27 cellular contexts compared by ENCODE assay signal in the genomic region with DNA sequence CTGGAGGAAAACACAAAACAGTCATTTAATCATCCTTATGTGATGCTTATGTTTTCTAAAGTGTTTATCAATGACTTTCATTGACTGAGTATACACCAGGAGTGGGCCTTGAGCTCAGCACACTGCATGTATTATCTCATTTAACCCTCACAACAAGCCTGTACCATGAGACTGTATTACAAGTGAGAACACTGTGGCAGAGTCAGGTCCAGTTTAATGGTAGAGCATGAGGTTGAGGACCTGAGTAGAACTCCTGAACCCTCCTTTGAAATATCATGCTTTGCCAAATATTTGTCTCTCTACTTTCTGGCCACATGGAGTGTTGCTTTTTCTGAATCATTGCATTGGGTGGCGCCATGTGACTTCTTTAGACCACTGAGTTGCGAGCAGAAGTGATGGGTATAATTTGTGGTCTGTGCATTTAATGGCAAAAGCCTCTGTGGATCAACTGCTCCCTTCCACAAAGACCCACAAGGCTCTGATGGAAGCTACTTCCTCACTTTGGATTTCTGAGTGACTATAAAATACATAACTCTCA.
DNase-seq lines count a peak whose midpoint lies in the region; ATAC-seq, FAIRE-seq and TF ChIP-seq lines count a peak whose summit lies in the region.
"Had no signal": no experiment of that assay in that cellular context is flagged by ENCODE, and none has a peak within 500 bp of the region (broad histone marks: within the 10 kb centered on the region; RNA-seq: fewer than 3 reads in every experiment).

No MANE protein-coding gene starts in this region.

- POLR2A ChIA-PET in naive thymus-derived CD4-positive, alpha-beta T cell (lab: Charles Lee): no interaction called here

- no peaks in the 10 kb centered on the region for H3K79me2 ChIP-seq in MM.1S (ENCODE audit: low read length)
- no peaks in the 10 kb centered on the region for H3K79me2 ChIP-seq in OCI-LY3 (ENCODE audit: low read length)

- H3K36me3 ChIP-seq in MM.1S (replicated peaks; ENCODE audit: insufficient read depth, low read length): no peaks in the 10 kb centered on the region
- H3K36me3 ChIP-seq in OCI-LY3 (replicated peaks; ENCODE audit: low read depth, low read length): no peaks in the 10 kb centered on the region
- H3K36me3 ChIP-seq in naive thymus-derived CD4-positive, alpha-beta T cell (ENCODE audit: control insufficient read depth in 2 of 3, insufficient read depth in 3 of 3, low read length in 3 of 3): no peaks in the 10 kb centered on the region

- H3K4me3 Mint-ChIP-seq in naive thymus-derived CD4-positive, alpha-beta T cell: no peak overlapping the region
- H3K4me3 Mint-ChIP-seq: CD4-positive, alpha-beta T cell; natural killer cell had no signal

- peak overlapping the region in 1 of 9 donors; percentile 35 for H3K27ac Mint-ChIP-seq in naive thymus-derived CD4-positive, alpha-beta T cell
- H3K27ac Mint-ChIP-seq: CD4-positive, alpha-beta T cell; natural killer cell had no signal

- peaks cover 4 to 9% (median 6%) of the 10 kb centered on the region in 5 donors for H3K36me3 Mint-ChIP-seq in naive thymus-derived CD4-positive, alpha-beta T cell
- H3K36me3 Mint-ChIP-seq: natural killer cell had no signal

- FAIRE-seq in D721Med (lab: Jason Lieb, UNC): no peak
- FAIRE-seq: kidney, urothelium cell line had no signal

- no peak overlapping the region for H3K9ac ChIP-seq in MM.1S (ENCODE audit: low read length)
- no peak overlapping the region for H3K9ac ChIP-seq in OCI-LY3 (ENCODE audit: low read length)

- H3K4me3 ChIP-seq in MM.1S (ENCODE audit: low read length) (no peak overlapping the region), OCI-LY3 (ENCODE audit: low read length) (peak overlapping the region; percentile 34; the same call in 1 of the 2 replicates)
- H3K4me3 ChIP-seq in naive thymus-derived CD4-positive, alpha-beta T cell (ENCODE audit: low read length): no peak overlapping the region
- H3K4me3 ChIP-seq: testis had no signal

- no peaks in the 10 kb centered on the region for H3K9me2 ChIP-seq in MM.1S (replicated peaks; ENCODE audit: insufficient read depth, low read length)

- H2AFZ ChIP-seq in MM.1S (ENCODE audit: low read length) (no peak overlapping the region), OCI-LY3 (ENCODE audit: low read depth, low read length) (no peak overlapping the region)

- CTCF ChIA-PET in naive thymus-derived CD4-positive, alpha-beta T cell (lab: Charles Lee): interaction anchor here (1.0 kb wide), 1 partner anchor 15 kb away, joined by 3 read pairs; no protein-coding TSS in a partner anchor

- peaks cover 0 to under 1% (median 0%) of the 10 kb centered on the region in 5 donors for H3K27me3 Mint-ChIP-seq in naive thymus-derived CD4-positive, alpha-beta T cell
- H3K27me3 Mint-ChIP-seq: CD4-positive, alpha-beta T cell had no signal

- H3K4me1 ChIP-seq in MM.1S (ENCODE audit: low read length) (peaks cover 22% of the 10 kb centered on the region), OCI-LY3 (ENCODE audit: low read length) (peaks cover 29% of the 10 kb centered on the region)
- no peaks in the 10 kb centered on the region for H3K4me1 ChIP-seq in naive thymus-derived CD4-positive, alpha-beta T cell (ENCODE audit: control insufficient read depth in 2 of 2, insufficient read depth in 2 of 2, low read length in 2 of 2)
- H3K4me1 ChIP-seq: testis had no signal

- H3K4me2 ChIP-seq in MM.1S (ENCODE audit: low read depth, low read length) (peak overlapping the region; percentile 54; the same call in 1 of the 2 replicates), OCI-LY3 (ENCODE audit: low read length) (peak overlapping the region; percentile 72)

- H3K4me1 Mint-ChIP-seq in naive thymus-derived CD4-positive, alpha-beta T cell: peaks cover 2 to 22% (median 15%) of the 10 kb centered on the region in 7 donors
- H3K4me1 Mint-ChIP-seq: natural killer cell had no signal

- H3K9me3 ChIP-seq in MM.1S (replicated peaks; ENCODE audit: insufficient read depth, low read length) (no peaks in the 10 kb centered on the region), OCI-LY3 (ENCODE audit: insufficient read depth, low read length) (0 out of 2 replicates have a peak, but pooled peaks cover 8% of the 10 kb centered on the region)
- H3K9me3 ChIP-seq in naive thymus-derived CD4-positive, alpha-beta T cell (ENCODE audit: control insufficient read depth in 2 of 3, low read length in 3 of 3): no peaks in the 10 kb centered on the region
- H3K9me3 ChIP-seq: testis had no signal

- peaks cover 17% of the 10 kb centered on the region for H3K27me3 ChIP-seq in MM.1S (replicated peaks; ENCODE audit: insufficient read depth, low read length)
- peaks cover 33% of the 10 kb centered on the region for H3K27me3 ChIP-seq in OCI-LY3 (ENCODE audit: low read depth, low read length)
- no peaks in the 10 kb centered on the region for H3K27me3 ChIP-seq in naive thymus-derived CD4-positive, alpha-beta T cell (ENCODE audit: control insufficient read depth in 2 of 2, insufficient read depth in 2 of 2, low read length in 2 of 2)
- H3K27me3 ChIP-seq: testis had no signal

- peak; percentile 12 for DNase-seq in SIG-M5 treated with dmso at 0.1 percent for 504 hours (lab: John Stamatoyannopoulos, UW; ENCODE audit: unreplicated experiment)
- DNase-seq in SIG-M5 (lab: John Stamatoyannopoulos, UW): no peak
- DNase-seq in MM.1S: no peak
- peak; percentile 0 for DNase-seq in mucosa of gallbladder (ENCODE audit: low spot score)
- no peak for DNase-seq in naive thymus-derived CD4-positive, alpha-beta T cell
- no peak for DNase-seq in LoVo (ENCODE audit: low spot score)
- DNase-seq in D721Med (ENCODE audit: insufficient read length, low spot score): no peak
- DNase-seq: activated CD4-positive, alpha-beta T cell treated with anti-CD3 and anti-CD28 coated beads for 4 hours; activated gamma-delta T cell treated with Interleukin-2 at 50 U/mL for 16 hours; activated T-cell treated with anti-CD3 and anti-CD28 coated beads, Interleukin-2, amount 50 U/mL, for 1 hour; CD4-positive, alpha-beta T cell; EL; HCEC 1CT; Karpas-422; kidney; midbrain; natural killer cell; NCI-H1105 treated with DMSO at 0.1 percent for 48 hours; NCI-H1930; NCI-H526; occipital lobe; stimulated activated naive CD8-positive, alpha-beta T cell treated with anti-CD3 and anti-CD28 coated beads, Interleukin-15, Interleukin-2, amounts not matched to agents 100 U/mL and 50 U/mL, for 24 hours; testis had no signal

- H3F3A ChIP-seq in MM.1S (ENCODE audit: insufficient read depth, low read length): peaks cover 9% of the 10 kb centered on the region

- no peak for ATAC-seq in naive thymus-derived CD4-positive, alpha-beta T cell
- ATAC-seq: natural killer cell; Right ventricle myocardium inferior; stimulated activated naive CD8-positive, alpha-beta T cell treated with anti-CD3 and anti-CD28 coated beads, Interleukin-15, Interleukin-2, amounts not matched to agents 100 U/mL and 50 U/mL, for 24 hours had no signal

- intact Hi-C loops in naive thymus-derived CD4-positive, alpha-beta T cell (cut with micrococcal nuclease): no loop called here

- H3K27ac ChIP-seq in MM.1S (ENCODE audit: low read length) (no peak overlapping the region), OCI-LY3 (ENCODE audit: low read length) (peak overlapping the region; percentile 64; the same call in 1 of the 2 replicates)
- H3K27ac ChIP-seq in naive thymus-derived CD4-positive, alpha-beta T cell (ENCODE audit: low read depth, low read length): no peak overlapping the region
- H3K27ac ChIP-seq: 22Rv1, testis had no signal

- no peaks in the 10 kb centered on the region for H4K20me1 ChIP-seq in MM.1S (ENCODE audit: insufficient read depth, low read length)
- no peaks in the 10 kb centered on the region for H4K20me1 ChIP-seq in OCI-LY3 (ENCODE audit: insufficient read depth, low read length)

- H3K9me3 Mint-ChIP-seq in naive thymus-derived CD4-positive, alpha-beta T cell: peaks cover 0 to 24% (median 10%) of the 10 kb centered on the region in 11 donors

- TF ChIP-seq CTCF in MM.1S (IDR thresholded peaks at IDR 0.05; ENCODE audit: low read length): no peak
- TF ChIP-seq CTCF in OCI-LY3 (IDR thresholded peaks at IDR 0.05; ENCODE audit: low read depth, low read length): peak; percentile 18
- TF ChIP-seq CTCF in D721Med (IDR thresholded peaks at IDR 0.05; ENCODE audit: insufficient read depth, missing control alignments): no peak

Comparison
In these comparisons a context has a peak if more than half of its experiments do, and no peak if none do; other contexts are left out.
1. DNase-seq: peak in SIG-M5 treated with dmso at 0.1 percent for 504 hours (single experiment) and mucosa of gallbladder (single experiment); none in SIG-M5 (single experiment), MM.1S (single experiment), naive thymus-derived CD4-positive, alpha-beta T cell (0 of 9), LoVo (single experiment) and D721Med (single experiment).